ENCODE assay signal across 12 cellular contexts in genomic region chr7:22319424-22320403, GRCh38. TPM values are rescaled to one million over a fixed set of nuclear protein-coding genes. Genes with fewer than 3 reads are reported as not detected.
DNase-seq lines count a peak whose midpoint lies in the region; ATAC-seq lines count a peak whose summit lies in the region.
"Had no signal": no experiment of that assay in that cellular context is flagged by ENCODE, and none has a peak within 500 bp of the region (broad histone marks: within the 10 kb centered on the region; RNA-seq: fewer than 3 reads in every experiment).

No MANE protein-coding gene starts in this region.

- no peaks in the 10 kb centered on the region for H3K9me3 ChIP-seq in aorta (ENCODE audit: control insufficient read depth, low read length)
- H3K9me3 ChIP-seq: tibial nerve had no signal

- no peak for ATAC-seq in aorta (ENCODE audit: low FRiP score)

- no peak overlapping the region for H3K4me3 ChIP-seq in aorta (ENCODE audit: low read length in 2 of 2)
- H3K4me3 ChIP-seq: tibial nerve had no signal

- H3K4me1 ChIP-seq in aorta (ENCODE audit: control insufficient read depth in 1 of 2, insufficient read depth in 2 of 2, low read length in 2 of 2): no peaks in the 10 kb centered on the region
- H3K4me1 ChIP-seq: tibial nerve had no signal

- intact Hi-C loops in aorta (cut with DNase I): no loop called here

- no peak overlapping the region for H3K27ac ChIP-seq in aorta (ENCODE audit: low read depth in 1 of 2, low read length in 2 of 2)
- H3K27ac ChIP-seq: tibial nerve had no signal

- WGBS in aorta, 2 donors: 49 to 54% methylated on average over 7 of the region's 7 CpGs

- DNase-seq in D341Med (ENCODE audit: low spot score) (peak; percentile 70), NCI-H146 (lab: John Stamatoyannopoulos, UW) (peak; percentile 90), NCI-H526 treated with DMSO at 0.1 percent for 48 hours (lab: John Stamatoyannopoulos, UW) (peak; percentile 74), iPS-NIHi7 (ENCODE audit: extremely low spot score) (peak; percentile 19), inferior parietal cortex (ENCODE audit: extremely low spot score) (no peak), HK-2 (ENCODE audit: unreplicated experiment) (no peak), putamen (ENCODE audit: low spot score) (no peak), aorta (no peak)
- DNase-seq: activated CD4-positive, CD25-positive, alpha-beta regulatory T cell treated with anti-CD3 and anti-CD28 coated beads, Interleukin-2, amount 50 U/mL, for 72 hours; activated gamma-delta T cell; GF-D8 had no signal

- H3K27me3 ChIP-seq in aorta (ENCODE audit: control insufficient read depth in 1 of 2, insufficient read depth in 2 of 2, low read length in 1 of 2): no peaks in the 10 kb centered on the region
- H3K27me3 ChIP-seq: tibial nerve had no signal

- no peaks in the 10 kb centered on the region for H3K36me3 ChIP-seq in aorta (ENCODE audit: control insufficient read depth in 1 of 2, insufficient read depth in 2 of 2, low read length in 1 of 2)
- H3K36me3 ChIP-seq: tibial nerve had no signal

RNA-seq across cellular contexts. Expression of gene RAPGEF5, which starts 37.2 kb away (rescaled TPM):
- 10 to 100 TPM; 68.1 to 77.1 TPM for total RNA-seq in aorta
- 10 to 100 TPM in 1 of 2 donors, 1 to 10 TPM in 1; 8.4 to 21.9 TPM for polyA plus RNA-seq in aorta

Comparison
In these comparisons a context has a peak if more than half of its experiments do, and no peak if none do; other contexts are left out.
1. DNase-seq: peak in D341Med (single experiment), NCI-H146 (single experiment), NCI-H526 treated with DMSO at 0.1 percent for 48 hours (single experiment) and iPS-NIHi7 (single experiment); none in inferior parietal cortex (single experiment), HK-2 (single experiment), putamen (single experiment) and aorta (0 of 2).